In the genomic region with DNA sequence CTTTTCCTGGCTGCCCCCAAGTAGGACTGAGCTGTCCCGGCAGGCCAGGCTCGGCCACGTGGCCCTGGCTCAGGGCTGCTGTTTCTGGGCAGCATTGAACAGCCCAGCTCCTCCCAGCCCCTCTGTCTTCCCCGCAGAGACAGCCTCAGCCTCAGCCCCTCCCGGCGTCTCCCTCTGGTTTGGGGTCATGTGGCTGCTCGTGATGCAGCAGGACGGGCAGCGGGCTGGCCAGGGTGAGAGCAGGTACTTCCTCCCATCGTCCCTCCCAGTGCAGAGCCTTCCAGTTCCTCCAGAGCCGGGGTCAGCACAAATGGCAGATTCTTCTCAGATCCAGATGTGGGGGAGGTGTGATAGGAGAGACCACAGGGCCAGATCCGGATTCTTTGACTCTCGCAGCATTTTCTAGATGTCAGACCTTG, we compare ENCODE assay signal across 21 cellular contexts.
A peak's percentile ranks its signal among the peaks of the same experiment; 100 is the strongest.
DNase-seq lines count a peak whose midpoint lies in the region; ATAC-seq and TF ChIP-seq lines count a peak whose summit lies in the region.
"Had no signal": no experiment of that assay in that cellular context is flagged by ENCODE, and none has a peak within 500 bp of the region (broad histone marks: within the 10 kb centered on the region; RNA-seq: fewer than 3 reads in every experiment).

No MANE protein-coding gene starts in this region.

- H3K27me3 ChIP-seq in heart right ventricle = no peaks in the 10 kb centered on the region
- no peaks in the 10 kb centered on the region for H3K27me3 ChIP-seq in Peyer's patch
- H3K27me3 ChIP-seq: colonic mucosa had no signal

- peaks cover 5 to 22% (median 8%) of the 10 kb centered on the region in 9 donors for H3K4me1 ChIP-seq in heart right ventricle
- no peaks in the 10 kb centered on the region for H3K4me1 ChIP-seq in Peyer's patch
- H3K4me1 ChIP-seq: colonic mucosa, parathyroid adenoma had no signal

- no peak for TF ChIP-seq POLR2A in Peyer's patch (IDR thresholded peaks at IDR 0.05)

- H3K4me3 Mint-ChIP-seq in neural crest cell = peak overlapping the region; percentile 54
- H3K4me3 Mint-ChIP-seq: activated naive CD8-positive, alpha-beta T cell treated with anti-CD3 and anti-CD28 coated beads, Interleukin-2, amount 10 ng/mL, durations not matched to agents 7 days and 5 days; CD4-positive, alpha-beta T cell had no signal

- H3K36me3 ChIP-seq in heart right ventricle (peaks cover 0 to 95% (median 30%) of the 10 kb centered on the region in 9 donors), Peyer's patch (peaks cover 0 to 82% (median 0%) of the 10 kb centered on the region in 3 donors)

- ATAC-seq in Right ventricle myocardium inferior (peak; percentile 59), heart right ventricle (peak in 7 of 8 donors; percentile 34 to 72 (median 50)), GM21825 (IDR thresholded peaks at IDR 0.05; ENCODE audit: unreplicated experiment) (no peak)

- H3K4me3 ChIP-seq in heart right ventricle (no peak overlapping the region), Peyer's patch (no peak overlapping the region)
- H3K4me3 ChIP-seq: colonic mucosa had no signal

- H3K27ac Mint-ChIP-seq in neural crest cell (ENCODE audit: unreplicated experiment) = peak overlapping the region; percentile 43
- H3K27ac Mint-ChIP-seq: activated naive CD8-positive, alpha-beta T cell treated with anti-CD3 and anti-CD28 coated beads, Interleukin-2, amount 10 ng/mL, durations not matched to agents 7 days and 5 days; CD4-positive, alpha-beta T cell had no signal

- intact Hi-C loops in Right ventricle myocardium inferior (cut with DNase I) = no loop called here
- intact Hi-C loops in cardiac septum (cut with DNase I) = no loop called here
- intact Hi-C loops in heart right ventricle (cut with DNase I) = no loop called here

- WGBS in heart right ventricle, 2 donors = 39 to 63% methylated on average over 13 of the region's 13 CpGs

- H3K9me3 Mint-ChIP-seq in neural crest cell = no peaks in the 10 kb centered on the region
- H3K9me3 Mint-ChIP-seq: activated naive CD8-positive, alpha-beta T cell treated with anti-CD3 and anti-CD28 coated beads, Interleukin-2, amount 10 ng/mL, durations not matched to agents 7 days and 5 days; CD4-positive, alpha-beta T cell had no signal

- peaks cover 4% of the 10 kb centered on the region for H3K4me1 Mint-ChIP-seq in neural crest cell
- H3K4me1 Mint-ChIP-seq: activated naive CD8-positive, alpha-beta T cell treated with anti-CD3 and anti-CD28 coated beads, Interleukin-2, amount 10 ng/mL, durations not matched to agents 7 days and 5 days had no signal

- no peak for TF ChIP-seq CTCF in heart right ventricle (IDR thresholded peaks at IDR 0.05)
- TF ChIP-seq CTCF in neural crest cell (conservative IDR thresholded peaks at IDR 0.05) = no peak
- no peak for TF ChIP-seq CTCF in Peyer's patch (IDR thresholded peaks at IDR 0.05)

- H3K27ac ChIP-seq in heart right ventricle (peak overlapping the region in 4 of 10 donors; percentile 9 to 41 (median 18)), Peyer's patch (no peak overlapping the region)
- H3K27ac ChIP-seq: colonic mucosa, parathyroid adenoma had no signal

- H3K9me3 ChIP-seq in heart right ventricle = no peaks in the 10 kb centered on the region
- no peaks in the 10 kb centered on the region for H3K9me3 ChIP-seq in Peyer's patch
- H3K9me3 ChIP-seq: colonic mucosa had no signal

- DNase-seq in Right ventricle myocardium inferior (ENCODE audit: missing footprints) (no peak), cardiac septum (ENCODE audit: low spot score) (no peak), heart right ventricle (peak in 1 of 2 donors; percentile 29), neural crest cell (ENCODE audit: low read depth, low spot score) (no peak), globus pallidus (ENCODE audit: low spot score) (no peak), Peyer's patch (no peak)
- no peak for DNase-seq in activated CD8-positive, alpha-beta memory T cell treated with anti-CD3 and anti-CD28 coated beads, Interleukin-2, amount 50 U/mL, for 48 hours
- DNase-seq: 8988T; activated CD4-positive, alpha-beta T cell treated with anti-CD3 and anti-CD28 coated beads for 4 hours; activated naive CD8-positive, alpha-beta T cell treated with anti-CD3 and anti-CD28 coated beads, Interleukin-2, amount 10 ng/mL, durations not matched to agents 7 days and 5 days; activated T-cell treated with anti-CD3 and anti-CD28 coated beads, Interleukin-2, amount 50 U/mL, for 1 hour; CD4-positive, alpha-beta T cell; colonic mucosa; EL; erythroblast; NCI-H1930; NCI-H82; stimulated activated CD8-positive, alpha-beta memory T cell treated with anti-CD3 and anti-CD28 coated beads, Interleukin-4, amount 100 ng/mL, for 48 hours; trophoblast cell had no signal

- no peaks in the 10 kb centered on the region for H3K27me3 Mint-ChIP-seq in neural crest cell (ENCODE audit: low read depth)
- H3K27me3 Mint-ChIP-seq: activated naive CD8-positive, alpha-beta T cell treated with anti-CD3 and anti-CD28 coated beads, Interleukin-2, amount 10 ng/mL, durations not matched to agents 7 days and 5 days; CD4-positive, alpha-beta T cell had no signal

- H3K36me3 Mint-ChIP-seq in neural crest cell (ENCODE audit: low read depth) = peaks cover 8% of the 10 kb centered on the region
